In the genomic region with DNA sequence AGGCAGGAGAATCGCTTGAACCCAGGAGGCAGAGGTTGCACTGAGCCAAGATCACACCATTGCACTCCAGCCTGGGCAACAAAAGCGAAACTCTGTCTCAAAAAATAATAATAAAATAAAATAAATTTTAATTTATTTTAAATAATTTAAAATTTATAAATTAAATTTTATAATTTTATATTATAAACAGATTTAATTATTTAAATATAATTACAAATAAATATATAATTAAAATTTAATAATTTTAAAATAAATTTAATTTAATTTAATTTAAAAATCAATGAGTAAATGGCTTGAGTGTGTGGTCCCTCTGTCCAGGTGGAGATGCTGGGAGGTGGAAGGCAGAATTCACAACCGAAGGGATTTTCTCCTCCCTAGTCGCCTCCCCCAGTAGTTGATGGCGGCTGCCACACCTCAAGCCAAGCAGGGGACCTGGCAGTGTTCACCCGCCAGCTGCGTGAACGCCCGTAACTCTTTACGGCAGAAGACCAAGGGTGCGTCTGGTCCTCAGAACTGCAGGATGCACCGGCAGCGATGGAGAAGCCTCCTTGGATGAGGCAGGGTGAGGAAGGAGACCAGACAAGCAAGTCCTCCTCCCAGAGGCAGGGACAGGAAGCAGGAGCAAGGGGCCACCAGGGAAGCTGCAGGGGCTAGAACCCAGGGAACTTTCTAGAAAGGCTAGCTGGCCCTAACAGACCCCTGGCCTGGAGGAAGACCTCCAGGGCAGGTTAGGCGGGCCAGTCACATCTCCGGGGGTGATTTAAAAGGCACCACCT, we compare ENCODE assay signal across 10 cellular contexts. TPM values are rescaled to one million over a fixed set of nuclear protein-coding genes. Genes with fewer than 3 reads are reported as not detected.
DNase-seq lines count a peak whose midpoint lies in the region; ATAC-seq, FAIRE-seq and TF ChIP-seq lines count a peak whose summit lies in the region.
"Had no signal": no experiment of that assay in that cellular context is flagged by ENCODE, and none has a peak within 500 bp of the region (broad histone marks: within the 10 kb centered on the region; RNA-seq: fewer than 3 reads in every experiment).

No MANE protein-coding gene starts in this region.

- H3K9ac ChIP-seq in H9 (ENCODE audit: extremely low read depth, insufficient read length, low read length) (no peak overlapping the region), K562 (ENCODE audit: insufficient read depth in 1 of 2, low read depth in 2 of 2, low read length in 2 of 2) (no peak overlapping the region; a peak in 1 of 4 replicates)

- H4K8ac ChIP-seq in H9 (replicated peaks; ENCODE audit: insufficient read length, low read depth, low read length), result no peak overlapping the region

- no peak for ATAC-seq in K562
- ATAC-seq in pancreas, result no peak
- no peak for ATAC-seq in omental fat pad (ENCODE audit: low FRiP score)

- H3K27ac Mint-ChIP-seq in H9, result no peak overlapping the region

- H3K14ac ChIP-seq in H9 (ENCODE audit: insufficient read depth, low read length), result no peak overlapping the region; the same call in 1 of the 2 replicates

- in situ Hi-C loops in K562 (cut with MboI) (no loop called here), KBM-7 (cut with MboI; ENCODE audit: low pct_unique_long_range_greater_than_20kb, low sequenced_read_pairs) (no loop called here)

- no peaks in the 10 kb centered on the region for H3K9me1 ChIP-seq in K562 (ENCODE audit: control insufficient read depth, insufficient read depth, low read length)

- no peak overlapping the region for H3K4me3 Mint-ChIP-seq in H9

- H3K4me1 ChIP-seq in H9 (ENCODE audit: insufficient read depth, low read length), result no peaks in the 10 kb centered on the region
- H3K4me1 ChIP-seq in K562 (replicated peaks in 1 of 2; ENCODE audit: control insufficient read depth in 2 of 2, insufficient read depth in 2 of 2, low read length in 2 of 2), result peaks cover 20 to 31% of the 10 kb centered on the region in 2 experiments; a peak in 4 of 5 replicates
- H3K4me1 ChIP-seq in pancreas, result peaks cover 0 to 6% (median 0%) of the 10 kb centered on the region in 3 donors

- H4K20me1 ChIP-seq in H9 (ENCODE audit: control insufficient read depth, insufficient read depth, insufficient read length), result no peaks in the 10 kb centered on the region
- no peaks in the 10 kb centered on the region for H4K20me1 ChIP-seq in K562 (replicated peaks; ENCODE audit: control insufficient read depth, insufficient read depth, low read length)

- H3K18ac ChIP-seq in H9 (ENCODE audit: insufficient read length, low read depth, low read length), result peak overlapping the region; percentile 51

- POLR2A ChIA-PET in K562 (lab: Yijun Ruan, JAX), result no interaction called here

- peaks cover 9 to 14% of the 10 kb centered on the region in 2 experiments for H3K4me1 Mint-ChIP-seq in H9

- no peak overlapping the region for H3K56ac ChIP-seq in H9 (ENCODE audit: insufficient read length, low read depth, low read length)

- CTCF ChIA-PET in K562 (lab: Yijun Ruan, JAX; ENCODE audit: low intra/inter-chr PET ratio), result interaction anchor here (0.5 to 4.8 kb wide), 10 partner anchors 14 to 1027 kb away, joined by 3 to 87 read pairs (median 11); no protein-coding TSS in a partner anchor

- H4K5ac ChIP-seq in H9 (ENCODE audit: insufficient read length, low read depth, low read length), result no peak overlapping the region

- peaks cover 3% of the 10 kb centered on the region for H3K27me3 Mint-ChIP-seq in H9 (ENCODE audit: low read depth)

- H3K27me3 ChIP-seq in H9 (ENCODE audit: insufficient read depth, low read length) (no peaks in the 10 kb centered on the region), K562 (ENCODE audit: control insufficient read depth in 2 of 2, insufficient read depth in 2 of 2, low read length in 2 of 2) (peaks cover 0 to 7% of the 10 kb centered on the region in 2 experiments; a peak in 1 of 5 replicates), pancreas (no peaks in the 10 kb centered on the region)

- H2BK15ac ChIP-seq in H9 (ENCODE audit: low read depth, low read length), result no peak overlapping the region

- H2BK120ac ChIP-seq in H9 (ENCODE audit: low read depth, low read length, poor library complexity, severe bottlenecking), result no peak overlapping the region

- no peaks in the 10 kb centered on the region; a peak in 1 of 7 replicates for H3K36me3 Mint-ChIP-seq in H9 (ENCODE audit: insufficient read depth in 1 of 3, low read depth in 3 of 3)

- no peaks in the 10 kb centered on the region for H3K79me1 ChIP-seq in H9 (ENCODE audit: insufficient read depth, low read depth, low read length, poor library complexity, severe bottlenecking)

- H2AFZ ChIP-seq in H9 (ENCODE audit: low read length) (no peak overlapping the region), K562 (ENCODE audit: low read depth, low read length) (peak overlapping the region; percentile 89)

- no TSS peak for BruUV-seq in K562 (replicated peaks; lab: Mats Ljungman, UMichigan)

- intact Hi-C loops in K562 (cut with micrococcal nuclease), result loop anchor here (5.0 kb wide), 1 partner anchor 740 kb away; no protein-coding TSS in a partner anchor
- intact Hi-C loops in pancreas (cut with DNase I), result loop anchor here in 1 of 3 donors (10.0 kb wide), 1 partner anchor 72 kb away; a partner anchor contains a TSS

- H2AK5ac ChIP-seq in H9 (ENCODE audit: insufficient read length, low read length), result no peak overlapping the region

- TF ChIP-seq EP300 in K562 (IDR thresholded peaks at IDR 0.05; ENCODE audit: low read length), result no peak

- H4K91ac ChIP-seq in H9 (ENCODE audit: insufficient read length, low read depth, low read length), result no peak overlapping the region

- TF ChIP-seq CTCF in H9 (conservative IDR thresholded peaks at IDR 0.05) (no peak), K562 (IDR thresholded peaks at IDR 0.05 in 2 of 3, conservative IDR thresholded peaks at IDR 0.05 in 1 of 3; ENCODE audit: insufficient read depth in 2 of 3, low read depth in 1 of 3, low read length in 3 of 3) (no peak), pancreas (IDR thresholded peaks at IDR 0.05) (no peak), omental fat pad (IDR thresholded peaks at IDR 0.05) (no peak)

- H3K79me2 ChIP-seq in H9 (ENCODE audit: insufficient read depth, low read length) (no peaks in the 10 kb centered on the region), K562 (ENCODE audit: control insufficient read depth, insufficient read depth, low read length) (no peaks in the 10 kb centered on the region)

- DNase-seq in H9, result no peak
- DNase-seq in NCI-H2227 (lab: John Stamatoyannopoulos, UW; ENCODE audit: unreplicated experiment), result peak; percentile 37
- no peak for DNase-seq in K562 (ENCODE audit: extremely low read depth in 1 of 4, low spot score in 3 of 4)
- no peak for DNase-seq in pancreas
- DNase-seq in NCI-H2081 treated with DMSO at 0.1 percent for 48 hours (lab: John Stamatoyannopoulos, UW), result no peak
- no peak for DNase-seq in omental fat pad (ENCODE audit: low spot score)
- DNase-seq in 8988T, result no peak
- no peak for DNase-seq in KBM-7

- H2BK20ac ChIP-seq in H9 (ENCODE audit: low read depth, low read length, poor library complexity, severe bottlenecking), result no peak overlapping the region

- H3T11ph ChIP-seq in H9 (ENCODE audit: low read length), result no peak overlapping the region

- no CpG with 5 or more reads among the region's 15 CpGs for WGBS in H9 (ENCODE audit: extremely low coverage, insufficient read length, low lambda C conversion rate)
- 49% methylated on average over 13 of the region's 15 CpGs for whole genome bisulfite sequencing in K562 (ENCODE audit: insufficient coverage, low coverage, missing lambda C conversion rate)
- 56 to 61% methylated on average over 15 of the region's 15 CpGs for WGBS in pancreas, 2 donors

- no peaks in the 10 kb centered on the region for H3K36me3 ChIP-seq in K562 (ENCODE audit: control insufficient read depth, insufficient read depth, low read length)
- H3K36me3 ChIP-seq in pancreas, result no peaks in the 10 kb centered on the region
- H3K36me3 ChIP-seq: left ventricle myocardium inferior had no signal

- no peak for TF ChIP-seq POLR2A in K562 (conservative IDR thresholded peaks at IDR 0.05)

- no peaks in the 10 kb centered on the region for H3K9me3 ChIP-seq in H9 (ENCODE audit: control insufficient read depth, low read depth, low read length)
- H3K9me3 ChIP-seq in K562 (replicated peaks; ENCODE audit: control insufficient read depth, insufficient read depth, low read depth, low read length), result no peaks in the 10 kb centered on the region
- no peaks in the 10 kb centered on the region for H3K9me3 ChIP-seq in pancreas
- H3K9me3 ChIP-seq: left ventricle myocardium inferior had no signal

- H3K23me2 ChIP-seq in H9 (ENCODE audit: insufficient read length, low read depth, low read length, poor library complexity, severe bottlenecking), result peaks cover 7% of the 10 kb centered on the region

- TF ChIP-seq RAD21 in K562 (CRISPR knock-in tag; conservative IDR thresholded peaks at IDR 0.05 in 1 of 2, IDR thresholded peaks at IDR 0.05 in 1 of 2), result no peak

- H3K23ac ChIP-seq in H9 (ENCODE audit: insufficient read length, low read depth, low read length), result no peak overlapping the region

- H3K27ac ChIP-seq in H9 (ENCODE audit: insufficient read length, low read depth, low read length) (no peak overlapping the region), K562 (ENCODE audit: extremely low read depth, low read depth, low read length) (no peak overlapping the region), pancreas (no peak overlapping the region)
- H3K27ac ChIP-seq: left ventricle myocardium inferior had no signal

- H3K4ac ChIP-seq in H9 (ENCODE audit: low read depth, low read length), result no peak overlapping the region

- FAIRE-seq in K562 (lab: Jason Lieb, UNC) (no peak), pancreas (lab: Jason Lieb, UNC) (peak; percentile 71)

- no peaks in the 10 kb centered on the region for H3K9me3 Mint-ChIP-seq in H9

- no peak overlapping the region for H3K4me3 ChIP-seq in K562
- H3K4me3 ChIP-seq in pancreas, result no peak overlapping the region

- no peak overlapping the region for H2BK12ac ChIP-seq in H9 (ENCODE audit: insufficient read length, low read depth, low read length)

- H3K4me2 ChIP-seq in H9 (ENCODE audit: insufficient read depth, insufficient read length, low read length) (no peak overlapping the region), K562 (ENCODE audit: insufficient read depth, low read length) (peak overlapping the region; percentile 80; the same call in 1 of the 2 replicates)

- H2BK5ac ChIP-seq in H9 (ENCODE audit: insufficient read length, low read length), result no peak overlapping the region

RNA-seq across cellular contexts. Expression of a gene that starts 22.9 kb away (rescaled TPM):
- 1.1 and 1.5 TPM in 2 replicates for total RNA-seq in H9 (2021)
- total RNA-seq in K562 (2011; cell fraction: chromatin; rRNA removed; ENCODE audit: low replicate concordance), result not detected in 2 replicates
- total RNA-seq in K562 (2011; cell fraction: nucleolus; rRNA removed), result not detected in 2 replicates
- not detected in 2 replicates for total RNA-seq in K562 (2011; cell fraction: nucleoplasm; rRNA removed)
- total RNA-seq in K562 (2014; rRNA removed), result 0.23 TPM in 1 of 2 replicates, not detected in the other
- not detected in 2 replicates for total RNA-seq in K562 (2014; rRNA removed; fragmentation: Illumina TruSeq; extraction: Trizol)
- not detected in 2 replicates for total RNA-seq in K562 (2015; rRNA removed; fragmentation: Illumina TruSeq; extraction: Trizol)
- total RNA-seq in K562 (2021), result not detected in 2 replicates
- polyA plus RNA-seq in K562 (2011; rRNA removed), result 0.16 and 0.25 TPM in 2 replicates
- polyA plus RNA-seq in K562 (2011; cell fraction: cytosol; rRNA removed), result not detected in 2 replicates
- polyA plus RNA-seq in K562 (2011; cell fraction: nucleus; rRNA removed), result 0.18 TPM in 1 of 2 replicates, not detected in the other
- polyA plus RNA-seq in K562 (2012), result 0.44 TPM in 1 of 2 replicates, not detected in the other
- not detected in 2 replicates for polyA plus RNA-seq in K562 (2014; fragmentation: Illumina TruSeq; extraction: Trizol)
- polyA plus RNA-seq in K562 (2014; fragmentation: Nextera tagmentation; extraction: Ambion mirVana), result not detected
- polyA plus RNA-seq in K562 (2014; rRNA removed), result not detected in 2 replicates
- polyA minus RNA-seq in K562 (2011; rRNA and poly(A)+ RNA removed), result not detected in 2 replicates
- polyA minus RNA-seq in K562 (2011; cell fraction: cytosol; rRNA and poly(A)+ RNA removed), result 10.2 and 35.5 TPM in 2 replicates
- polyA minus RNA-seq in K562 (2011; cell fraction: nucleus; rRNA and poly(A)+ RNA removed), result 3.6 and 8.2 TPM in 2 replicates
- total RNA-seq in pancreas, result 10 to 100 TPM in 1 of 6 donors, 1 to 10 TPM in 2, under 1 TPM in 3; 0.42 to 28.4 (median 1.0) TPM
- polyA plus RNA-seq in pancreas, result 1 to 10 TPM; 2.6 to 7.0 TPM
- under 1 TPM in 1 of 4 donors, not detected in 3; 0.56 TPM for total RNA-seq in omental fat pad
- total RNA-seq: left ventricle myocardium inferior had no signal
- polyA plus RNA-seq: neural cell had no signal

RNA-seq across cellular contexts. Expression of a gene that starts 34.7 kb away (rescaled TPM):
- total RNA-seq in H9 (2021) (not detected in 2 replicates), K562 (2014; rRNA removed) (not detected in 2 replicates), K562 (2014; rRNA removed; fragmentation: Illumina TruSeq; extraction: Trizol) (not detected in 2 replicates), K562 (2015; rRNA removed; fragmentation: Illumina TruSeq; extraction: Trizol) (not detected in 2 replicates), K562 (2021) (not detected in 2 replicates), pancreas (under 1 TPM in 2 of 6 donors, not detected in 4; 0.15 to 0.32 TPM), omental fat pad (100 to 1,000 TPM in 1 of 4 donors, 1 to 10 TPM in 2, under 1 TPM in 1; 0.84 to 158 (median 7.6) TPM)
- not detected in 2 replicates for total RNA-seq in K562 (2011; cell fraction: chromatin; rRNA removed; ENCODE audit: low replicate concordance)
- total RNA-seq in K562 (2011; cell fraction: nucleolus; rRNA removed), result not detected in 2 replicates
- not detected in 2 replicates for total RNA-seq in K562 (2011; cell fraction: nucleoplasm; rRNA removed)
- polyA plus RNA-seq in K562 (2011; rRNA removed) (0.04 TPM in 1 of 2 replicates, not detected in the other), K562 (2014; fragmentation: Illumina TruSeq; extraction: Trizol) (not detected in 2 replicates), K562 (2014; fragmentation: Nextera tagmentation; extraction: Ambion mirVana) (not detected), K562 (2014; rRNA removed) (not detected in 2 replicates), pancreas (under 1 TPM; 0.05 to 0.61 TPM)
- polyA plus RNA-seq in K562 (2011; cell fraction: cytosol; rRNA removed), result not detected in 2 replicates
- polyA plus RNA-seq in K562 (2011; cell fraction: nucleus; rRNA removed), result not detected in 2 replicates
- polyA plus RNA-seq in K562 (2012), result not detected in 2 replicates
- not detected in 2 replicates for polyA minus RNA-seq in K562 (2011; rRNA and poly(A)+ RNA removed)
- polyA minus RNA-seq in K562 (2011; cell fraction: cytosol; rRNA and poly(A)+ RNA removed), result not detected in 2 replicates
- not detected in 2 replicates for polyA minus RNA-seq in K562 (2011; cell fraction: nucleus; rRNA and poly(A)+ RNA removed)
- total RNA-seq: left ventricle myocardium inferior had no signal
- polyA plus RNA-seq: neural cell had no signal

RNA-seq across cellular contexts. Expression of a gene that starts 41.5 kb away (rescaled TPM):
- 651 and 652 TPM in 2 replicates for total RNA-seq in H9 (2021)
- 298 and 342 TPM in 2 replicates for total RNA-seq in K562 (2011; cell fraction: chromatin; rRNA removed; ENCODE audit: low replicate concordance)
- total RNA-seq in K562 (2011; cell fraction: nucleolus; rRNA removed), result 197 and 220 TPM in 2 replicates
- 315 and 402 TPM in 2 replicates for total RNA-seq in K562 (2011; cell fraction: nucleoplasm; rRNA removed)
- 81.3 and 85.7 TPM in 2 replicates for total RNA-seq in K562 (2014; rRNA removed)
- 95.4 and 115 TPM in 2 replicates for total RNA-seq in K562 (2014; rRNA removed; fragmentation: Illumina TruSeq; extraction: Trizol)
- total RNA-seq in K562 (2015; rRNA removed; fragmentation: Illumina TruSeq; extraction: Trizol), result 67.0 and 77.8 TPM in 2 replicates
- 880 and 965 TPM in 2 replicates for total RNA-seq in K562 (2021)
- polyA plus RNA-seq in K562 (2011; rRNA removed), result 255 and 320 TPM in 2 replicates
- 104 and 119 TPM in 2 replicates for polyA plus RNA-seq in K562 (2011; cell fraction: cytosol; rRNA removed)
- 247 and 265 TPM in 2 replicates for polyA plus RNA-seq in K562 (2011; cell fraction: nucleus; rRNA removed)
- 675 and 2,132 TPM in 2 replicates for polyA plus RNA-seq in K562 (2012)
- 612 and 683 TPM in 2 replicates for polyA plus RNA-seq in K562 (2014; fragmentation: Illumina TruSeq; extraction: Trizol)
- 1,000 to 10,000 TPM; 1,018 to 1,204 TPM for polyA plus RNA-seq in K562 (2014; fragmentation: Nextera tagmentation; extraction: Ambion mirVana)
- 236 and 297 TPM in 2 replicates for polyA plus RNA-seq in K562 (2014; rRNA removed)
- 97.5 and 123 TPM in 2 replicates for polyA minus RNA-seq in K562 (2011; rRNA and poly(A)+ RNA removed)
- polyA minus RNA-seq in K562 (2011; cell fraction: cytosol; rRNA and poly(A)+ RNA removed), result 123 and 125 TPM in 2 replicates
- 139 and 151 TPM in 2 replicates for polyA minus RNA-seq in K562 (2011; cell fraction: nucleus; rRNA and poly(A)+ RNA removed)
- 100 to 1,000 TPM; 421 to 934 (median 592) TPM for total RNA-seq in pancreas
- 100 to 1,000 TPM; 316 to 590 TPM for polyA plus RNA-seq in pancreas
- total RNA-seq in omental fat pad, result 100 to 1,000 TPM; 444 to 832 (median 685) TPM
